In the genomic region with DNA sequence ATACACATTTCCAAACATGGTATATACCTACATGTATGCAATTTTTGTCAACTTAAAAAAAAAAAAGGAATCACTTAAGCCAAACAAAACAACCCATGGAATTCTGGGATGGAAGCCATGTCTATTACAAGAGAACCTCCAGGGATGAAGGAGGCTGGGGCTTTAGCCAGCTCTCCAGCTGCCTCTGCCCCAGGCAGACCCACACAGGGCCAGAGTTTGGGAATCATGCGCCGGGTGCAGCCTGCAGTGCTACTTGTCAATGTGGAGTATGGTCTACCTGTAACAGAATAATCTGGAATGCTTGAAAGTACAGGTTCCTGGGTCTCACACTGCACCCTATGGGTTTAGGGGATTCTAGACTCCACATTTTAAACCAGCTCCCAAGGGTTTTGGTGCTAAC, we compare ENCODE assay signal across 24 cellular contexts. TPM values are rescaled to one million over a fixed set of nuclear protein-coding genes. Genes with fewer than 3 reads are reported as not detected.
A peak's percentile ranks its signal among the peaks of the same experiment; 100 is the strongest.
DNase-seq lines count a peak whose midpoint lies in the region; ATAC-seq and TF ChIP-seq lines count a peak whose summit lies in the region.
"Had no signal": no experiment of that assay in that cellular context is flagged by ENCODE, and none has a peak within 500 bp of the region (broad histone marks: within the 10 kb centered on the region; RNA-seq: fewer than 3 reads in every experiment).

No MANE protein-coding gene starts in this region.

- CTCF ChIA-PET in PC-9 (lab: Charles Lee): interaction anchor here (0.7 to 0.8 kb wide), 3 partner anchors 30 to 222 kb away, joined by 3 read pairs; no protein-coding TSS in a partner anchor

- H3K27me3 ChIP-seq in endodermal cell (ENCODE audit: control insufficient read depth, insufficient read depth, low read length, poor library complexity, severe bottlenecking) (no peaks in the 10 kb centered on the region), right cardiac atrium (ENCODE audit: control insufficient read depth, insufficient read depth) (no peaks in the 10 kb centered on the region), PC-9 (ENCODE audit: insufficient read depth, low read depth) (no peaks in the 10 kb centered on the region)
- H3K27me3 ChIP-seq: gastrocnemius medialis, left lung had no signal

- no peak overlapping the region for H3K4me3 Mint-ChIP-seq in endodermal cell
- H3K4me3 Mint-ChIP-seq: activated CD4-positive, alpha-beta T cell treated with anti-CD3 and anti-CD28 coated beads for 36 hours; activated CD8-positive, alpha-beta T cell treated with anti-CD3 and anti-CD28 coated beads, Interleukin-2, amount 10 ng/mL, durations not matched to agents 7 days and 5 days; mesothelial cell of epicardium; nephron progenitor cell; stimulated activated memory B cell treated with anti-CD40 and anti-IgM and Interleukin-4, amounts not matched to agents 10 μg/mL and 1 μg/mL and 100 μg/mL, for 72 hours; T-helper 1 cell treated with Interleukin-12 subunit alpha and Interleukin-12 subunit beta and Interleukin-4 antibody, amounts not matched to agents 30 μg/mL and 1 μg/mL, for 36 hours had no signal

- no peaks in the 10 kb centered on the region for H3F3A ChIP-seq in PC-9 (ENCODE audit: insufficient read depth, low read depth)

- ATAC-seq in right cardiac atrium (peak; percentile 72), sciatic nerve (peak; percentile 66), HG03442 (IDR thresholded peaks at IDR 0.05; ENCODE audit: unreplicated experiment) (no peak)
- ATAC-seq: activated CD4-positive, alpha-beta T cell treated with anti-CD3 and anti-CD28 coated beads for 36 hours; activated CD8-positive, alpha-beta T cell treated with anti-CD3 and anti-CD28 coated beads, Interleukin-2, amount 10 ng/mL, durations not matched to agents 7 days and 5 days; stimulated activated memory B cell treated with anti-CD40 and anti-IgM and Interleukin-4, amounts not matched to agents 10 μg/mL and 1 μg/mL and 100 μg/mL, for 72 hours had no signal

- no TSS peak for BruUV-seq in PC-9 (replicated peaks; lab: Mats Ljungman, UMichigan)

- H3K36me3 ChIP-seq in endodermal cell (ENCODE audit: control insufficient read depth, insufficient read depth, low read length): no peaks in the 10 kb centered on the region
- H3K36me3 ChIP-seq in PC-9 (ENCODE audit: low read depth): no peaks in the 10 kb centered on the region
- H3K36me3 ChIP-seq: gastrocnemius medialis had no signal

- no peak overlapping the region for H3K9ac ChIP-seq in endodermal cell (ENCODE audit: extremely low read depth, low read length, poor library complexity, severe bottlenecking)
- H3K9ac ChIP-seq: SK-N-SH had no signal

- POLR2A ChIA-PET in PC-9 (lab: Charles Lee; ENCODE audit: unreplicated experiment): no interaction called here

- no peak overlapping the region for H3K4me2 ChIP-seq in PC-9
- H3K4me2 ChIP-seq: SK-N-SH had no signal

- no peaks in the 10 kb centered on the region for H3K9me3 Mint-ChIP-seq in endodermal cell
- H3K9me3 Mint-ChIP-seq: mesothelial cell of epicardium; nephron progenitor cell; stimulated activated memory B cell treated with anti-CD40 and anti-IgM and Interleukin-4, amounts not matched to agents 10 μg/mL and 1 μg/mL and 100 μg/mL, for 72 hours; T-helper 1 cell treated with Interleukin-12 subunit alpha and Interleukin-12 subunit beta and Interleukin-4 antibody, amounts not matched to agents 30 μg/mL and 1 μg/mL, for 36 hours had no signal

- WGBS in endodermal cell (ENCODE audit: insufficient coverage in 1 of 2, insufficient read length in 1 of 2), 2 experiments: 98% methylated on average over 2 of the region's 2 CpGs; no CpG with 5 or more reads in 1 of the 2 experiments
- WGBS in right cardiac atrium: 58% methylated on average over 2 of the region's 2 CpGs

- no peaks in the 10 kb centered on the region for H4K20me1 ChIP-seq in PC-9 (ENCODE audit: insufficient read depth)

- peak; percentile 19 for DNase-seq in astrocyte of the cerebellum (ENCODE audit: low read depth)
- DNase-seq in endodermal cell: peak; percentile 29
- peak; percentile 75 to 90 (median 88) for DNase-seq in right cardiac atrium
- peak; percentile 57 for DNase-seq in sciatic nerve (ENCODE audit: low spot score)
- no peak for DNase-seq in AG20443 (ENCODE audit: low spot score)
- no peak for DNase-seq in PC-9
- DNase-seq: activated CD4-positive, alpha-beta T cell treated with anti-CD3 and anti-CD28 coated beads for 36 hours; activated CD8-positive, alpha-beta T cell treated with anti-CD3 and anti-CD28 coated beads, Interleukin-2, amount 10 ng/mL, durations not matched to agents 7 days and 5 days; effector memory CD4-positive, alpha-beta T cell; erythroblast; gastrocnemius medialis; hypothalamus; NCI-H146; NCI-H82; nephron progenitor cell; SK-N-SH; stimulated activated CD4-positive, alpha-beta T cell treated with anti-CD3 and anti-CD28 coated beads, Interleukin-4, amount 100 ng/mL, for 4 hours; substantia nigra had no signal

- TF ChIP-seq CTCF in astrocyte of the cerebellum (IDR thresholded peaks at IDR 0.05; ENCODE audit: low read depth, low read length, missing control alignments) (no peak), endodermal cell (conservative IDR thresholded peaks at IDR 0.05) (no peak), PC-9 (conservative IDR thresholded peaks at IDR 0.05) (no peak)

- H3K4me1 ChIP-seq in endodermal cell (ENCODE audit: control insufficient read depth, insufficient read depth, low read length): peaks cover 6% of the 10 kb centered on the region
- peaks cover 3% of the 10 kb centered on the region for H3K4me1 ChIP-seq in right cardiac atrium (ENCODE audit: control insufficient read depth, insufficient read depth, low read length)
- H3K4me1 ChIP-seq in PC-9 (replicated peaks; ENCODE audit: insufficient read depth): no peaks in the 10 kb centered on the region
- H3K4me1 ChIP-seq: gastrocnemius medialis had no signal

- no peak overlapping the region for H3K27ac Mint-ChIP-seq in endodermal cell
- H3K27ac Mint-ChIP-seq: activated CD4-positive, alpha-beta T cell treated with anti-CD3 and anti-CD28 coated beads for 36 hours; activated CD8-positive, alpha-beta T cell treated with anti-CD3 and anti-CD28 coated beads, Interleukin-2, amount 10 ng/mL, durations not matched to agents 7 days and 5 days; mesothelial cell of epicardium; nephron progenitor cell; stimulated activated memory B cell treated with anti-CD40 and anti-IgM and Interleukin-4, amounts not matched to agents 10 μg/mL and 1 μg/mL and 100 μg/mL, for 72 hours; T-helper 1 cell treated with Interleukin-12 subunit alpha and Interleukin-12 subunit beta and Interleukin-4 antibody, amounts not matched to agents 30 μg/mL and 1 μg/mL, for 36 hours had no signal

- H3K36me3 Mint-ChIP-seq in endodermal cell (ENCODE audit: low read depth): no peaks in the 10 kb centered on the region

- no peaks in the 10 kb centered on the region for H3K9me2 ChIP-seq in PC-9 (ENCODE audit: insufficient read depth)
- H3K9me2 ChIP-seq: SK-N-SH had no signal

- H3K79me2 ChIP-seq in PC-9 (ENCODE audit: low read depth): no peaks in the 10 kb centered on the region

- no peak overlapping the region for H3K4me3 ChIP-seq in astrocyte of the cerebellum (ENCODE audit: low read depth, low read length)
- no peak overlapping the region for H3K4me3 ChIP-seq in endodermal cell (ENCODE audit: low read length)
- no peak overlapping the region for H3K4me3 ChIP-seq in right cardiac atrium (ENCODE audit: low read length)
- no peak overlapping the region for H3K4me3 ChIP-seq in PC-9
- H3K4me3 ChIP-seq: gastrocnemius medialis, left lung had no signal

- intact Hi-C loops in right cardiac atrium (cut with DNase I) (loop anchor here in 3 of 4 donors (10.0 kb wide), 2 partner anchors 150 to 160 kb away; no protein-coding TSS in a partner anchor), sciatic nerve (cut with DNase I) (no loop called here), PC-9 (cut with micrococcal nuclease; ENCODE audit: unreplicated experiment) (no loop called here)

- H3K27me3 Mint-ChIP-seq in endodermal cell (ENCODE audit: insufficient read depth): no peaks in the 10 kb centered on the region
- H3K27me3 Mint-ChIP-seq: activated CD4-positive, alpha-beta T cell treated with anti-CD3 and anti-CD28 coated beads for 36 hours; stimulated activated memory B cell treated with anti-CD40 and anti-IgM and Interleukin-4, amounts not matched to agents 10 μg/mL and 1 μg/mL and 100 μg/mL, for 72 hours had no signal

- H3K4me1 Mint-ChIP-seq in endodermal cell: peaks cover 16% of the 10 kb centered on the region

- in situ Hi-C loops in astrocyte of the cerebellum (cut with HindIII; ENCODE audit: low sequenced_read_pairs): no loop called here

- no peak overlapping the region for H2AFZ ChIP-seq in PC-9

- H3K9me3 ChIP-seq in endodermal cell (ENCODE audit: control insufficient read depth, low read length): no peaks in the 10 kb centered on the region
- H3K9me3 ChIP-seq in right cardiac atrium (ENCODE audit: control insufficient read depth, low read length): no peaks in the 10 kb centered on the region
- H3K9me3 ChIP-seq in PC-9 (ENCODE audit: insufficient read depth, low read depth): no peaks in the 10 kb centered on the region
- H3K9me3 ChIP-seq: gastrocnemius medialis, left lung, SK-N-SH had no signal

- H3K27ac ChIP-seq in endodermal cell (ENCODE audit: low read depth, low read length): no peak overlapping the region
- H3K27ac ChIP-seq in right cardiac atrium (ENCODE audit: low read length): peak overlapping the region; percentile 14
- H3K27ac ChIP-seq in PC-9: no peak overlapping the region
- H3K27ac ChIP-seq: gastrocnemius medialis, left lung, RWPE1 had no signal

RNA-seq across cellular contexts. Expression of gene ATP6V0E2, which starts 10.8 kb away (rescaled TPM):
- total RNA-seq in endodermal cell (10 to 100 TPM; 15.3 to 16.1 TPM), right cardiac atrium (100 to 1,000 TPM in 1 of 4 donors, 10 to 100 TPM in 3; 53.0 to 113 (median 79.0) TPM), sciatic nerve (34.8 TPM), PC-9 (2021) (35.6 and 40.7 TPM in 2 replicates)
- 30.6 TPM for polyA plus RNA-seq in endodermal cell (2013, experiment 1 of 2)
- 28.9 TPM for polyA plus RNA-seq in endodermal cell (2013, experiment 2 of 2)
- 66.5 TPM for polyA plus RNA-seq in right cardiac atrium

RNA-seq across cellular contexts. Expression of gene ZNF862, which starts 46.4 kb away (rescaled TPM):
- total RNA-seq in endodermal cell (10 to 100 TPM in 1 of 2 donors, 1 to 10 TPM in 1; 8.3 to 15.6 TPM), right cardiac atrium (10 to 100 TPM in 3 of 4 donors, 1 to 10 TPM in 1; 9.0 to 15.9 (median 14.2) TPM), sciatic nerve (34.1 TPM), PC-9 (2021) (42.4 and 43.6 TPM in 2 replicates)
- 8.8 TPM for polyA plus RNA-seq in endodermal cell (2013, experiment 1 of 2)
- polyA plus RNA-seq in endodermal cell (2013, experiment 2 of 2): 8.9 TPM
- 7.8 TPM for polyA plus RNA-seq in right cardiac atrium

Comparison
In these comparisons a context has a peak if more than half of its experiments do, and no peak if none do; other contexts are left out.
1. DNase-seq: peak in astrocyte of the cerebellum (single experiment), endodermal cell (single experiment), right cardiac atrium (3 of 3) and sciatic nerve (single experiment); none in AG20443 (single experiment) and PC-9 (0 of 2).
2. intact Hi-C loops: an anchor here in right cardiac atrium (10.0 kb wide); none called in sciatic nerve and PC-9.